ENCODE assay signal across 8 cellular contexts in genomic region chr2:60880633-60880987, GRCh38. TPM values are rescaled to one million over a fixed set of nuclear protein-coding genes. Genes with fewer than 3 reads are reported as not detected.
DNase-seq lines count a peak whose midpoint lies in the region; ATAC-seq and TF ChIP-seq lines count a peak whose summit lies in the region.

No MANE protein-coding gene starts in this region.

- intact Hi-C loops in right lobe of liver (cut with DNase I) = no loop called here
- intact Hi-C loops in transverse colon (cut with DNase I; ENCODE audit: low total_unique reads) = loop anchor here (10.0 kb wide), 1 partner anchor 134 kb away; the partner anchor contains the start of genes PEX13 and PUS10

- H3K9me3 ChIP-seq in HUES48 (ENCODE audit: control insufficient read depth, insufficient read depth, low read length) = no peaks in the 10 kb centered on the region
- no peaks in the 10 kb centered on the region for H3K9me3 ChIP-seq in right lobe of liver
- H3K9me3 ChIP-seq in transverse colon = no peaks in the 10 kb centered on the region

- H3K27ac ChIP-seq in HUES48 (ENCODE audit: low read depth, low read length) = peak overlapping the region; percentile 96
- peak overlapping the region; percentile 96 for H3K27ac ChIP-seq in brain microvascular endothelial cell
- peak overlapping the region; percentile 99 to 100 (median 99) for H3K27ac ChIP-seq in right lobe of liver
- H3K27ac ChIP-seq in transverse colon = peak overlapping the region; percentile 96 to 100 (median 98)

- TF ChIP-seq POLR2A in right lobe of liver (IDR thresholded peaks at IDR 0.05) (no peak), transverse colon (IDR thresholded peaks at IDR 0.05) (no peak)

- TF ChIP-seq CTCF in brain microvascular endothelial cell (IDR thresholded peaks at IDR 0.05; ENCODE audit: low read depth, low read length, missing control alignments) (no peak), right lobe of liver (IDR thresholded peaks at IDR 0.05) (no peak), transverse colon (IDR thresholded peaks at IDR 0.05) (no peak), GM13976 (IDR thresholded peaks at IDR 0.05; ENCODE audit: borderline replicate concordance, control extremely low read depth, extremely low read depth, insufficient read depth, missing control alignments) (no peak)

- in situ Hi-C loops in brain microvascular endothelial cell (cut with HindIII; ENCODE audit: low pct_ligation_motif_present, low sequenced_read_pairs) (no loop called here), transverse colon (cut with MboI; ENCODE audit: low pct_ligation_motif_present in 1 of 4, low pct_unique_long_range_greater_than_20kb in 1 of 4, low sequenced_read_pairs in 3 of 4) (no loop called here), GM13976 (cut with MboI; ENCODE audit: low sequenced_read_pairs, unreplicated experiment) (no loop called here)

- peak overlapping the region; percentile 94 for H3K4me3 ChIP-seq in HUES48 (ENCODE audit: low read depth, low read length)
- H3K4me3 ChIP-seq in brain microvascular endothelial cell (ENCODE audit: low read depth, low read length) = peak overlapping the region; percentile 83
- peak overlapping the region; percentile 71 to 83 (median 76) for H3K4me3 ChIP-seq in right lobe of liver
- H3K4me3 ChIP-seq in transverse colon = peak overlapping the region; percentile 83 to 99 (median 92)

- 3% methylated on average over 9 of the region's 10 CpGs for WGBS in right lobe of liver (ENCODE audit: insufficient coverage, low coverage, low lambda C conversion rate, missing lambda C conversion rate)
- WGBS in transverse colon (ENCODE audit: low coverage in 1 of 2), 2 donors = 0 to 1% methylated on average over 3 to 10 of the region's 10 CpGs

- peak overlapping the region; percentile 76 for H3K9ac ChIP-seq in HUES48 (ENCODE audit: low read depth, low read length)

- TF ChIP-seq EP300 in transverse colon (IDR thresholded peaks at IDR 0.05; ENCODE audit: low read depth) = no peak

- DNase-seq in brain microvascular endothelial cell (no peak), right lobe of liver (no peak), transverse colon (no peak), RKO (ENCODE audit: low spot score) (no peak), retina (no peak), GM13976 (ENCODE audit: low spot score) (no peak)

- peak; percentile 1 for ATAC-seq in GM18502 (IDR thresholded peaks at IDR 0.05; ENCODE audit: poor library complexity, unreplicated experiment)
- peak; percentile 1 to 12 (median 6) for ATAC-seq in right lobe of liver

- H3K27me3 ChIP-seq in HUES48 (ENCODE audit: control insufficient read depth, insufficient read depth, low read length) (peaks cover 23% of the 10 kb centered on the region), brain microvascular endothelial cell (replicated peaks) (no peaks in the 10 kb centered on the region), right lobe of liver (no peaks in the 10 kb centered on the region), transverse colon (no peaks in the 10 kb centered on the region)

- peaks cover 17% of the 10 kb centered on the region for H3K4me1 ChIP-seq in HUES48 (ENCODE audit: control insufficient read depth, insufficient read depth, low read length)
- H3K4me1 ChIP-seq in right lobe of liver = peaks cover 0 to 17% (median 0%) of the 10 kb centered on the region in 4 donors
- H3K4me1 ChIP-seq in transverse colon = peaks cover 0 to 25% (median 18%) of the 10 kb centered on the region in 4 donors

- H3K36me3 ChIP-seq in HUES48 (ENCODE audit: control insufficient read depth, insufficient read depth, low read length) = no peaks in the 10 kb centered on the region
- no peaks in the 10 kb centered on the region for H3K36me3 ChIP-seq in brain microvascular endothelial cell (replicated peaks)
- H3K36me3 ChIP-seq in right lobe of liver = no peaks in the 10 kb centered on the region
- H3K36me3 ChIP-seq in transverse colon = no peaks in the 10 kb centered on the region

RNA-seq across cellular contexts. Expression of gene REL, which starts 0.8 kb away (rescaled TPM):
- total RNA-seq in right lobe of liver (1 to 10 TPM; 3.5 to 7.5 (median 5.0) TPM), transverse colon (10 to 100 TPM in 3 of 4 donors, 1 to 10 TPM in 1; 6.2 to 29.5 (median 14.9) TPM)
